Comparison of ENCODE assay signal across 18 cellular contexts in the genomic region with DNA sequence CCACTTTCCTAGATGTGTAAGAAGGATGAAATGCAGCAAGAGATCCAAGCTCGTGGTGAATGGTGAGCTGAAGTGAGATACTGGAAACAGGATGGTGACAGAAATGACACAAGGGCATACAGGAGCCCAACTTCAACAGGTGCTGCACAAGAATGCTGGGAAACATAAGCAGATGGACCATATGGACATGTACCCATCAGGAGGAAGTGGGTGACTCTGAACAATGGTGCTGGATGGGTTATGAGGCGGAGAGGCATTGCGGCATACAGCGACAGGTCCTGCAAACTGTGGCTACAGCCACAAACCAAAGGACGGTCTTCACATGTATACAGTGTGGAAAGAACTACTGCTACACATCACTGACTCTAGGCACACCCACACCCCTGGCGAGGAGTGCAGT.
A peak's percentile ranks its signal among the peaks of the same experiment; 100 is the strongest.
DNase-seq lines count a peak whose midpoint lies in the region; ATAC-seq, FAIRE-seq and TF ChIP-seq lines count a peak whose summit lies in the region.
"Had no signal": no experiment of that assay in that cellular context is flagged by ENCODE, and none has a peak within 500 bp of the region (broad histone marks: within the 10 kb centered on the region; RNA-seq: fewer than 3 reads in every experiment).

No MANE protein-coding gene starts in this region.

- peak overlapping the region; percentile 11 for H3K27ac Mint-ChIP-seq in activated naive CD4-positive, alpha-beta T cell treated with anti-CD3 and anti-CD28 coated beads for 36 hours
- no peak overlapping the region for H3K27ac Mint-ChIP-seq in endodermal cell
- H3K27ac Mint-ChIP-seq: CD8-positive, alpha-beta memory T cell had no signal

- FAIRE-seq in urothelium cell line (lab: Jason Lieb, UNC) = peak; percentile 74
- FAIRE-seq: H54 had no signal

- H3K9me3 Mint-ChIP-seq in activated naive CD4-positive, alpha-beta T cell treated with anti-CD3 and anti-CD28 coated beads for 36 hours = peaks cover 4% of the 10 kb centered on the region
- peaks cover 37% of the 10 kb centered on the region for H3K9me3 Mint-ChIP-seq in endodermal cell
- H3K9me3 Mint-ChIP-seq: CD8-positive, alpha-beta memory T cell had no signal

- DNase-seq in activated naive CD4-positive, alpha-beta T cell treated with anti-CD3 and anti-CD28 coated beads for 36 hours = no peak
- DNase-seq in activated naive CD4-positive, alpha-beta T cell treated with Interleukin-2 at 50 U/mL for 16 hours = no peak
- DNase-seq in left ventricle myocardium superior (no peak), left cardiac atrium (no peak), endodermal cell (no peak), urothelium cell line (ENCODE audit: low spot score) (no peak), DMS 273 treated with DMSO at 0.1 percent for 48 hours (lab: John Stamatoyannopoulos, UW) (no peak)
- DNase-seq: 8988T; AML-193; Caco-2; CD8-positive, alpha-beta memory T cell; DMS53; GF-D8; GM23248 had no signal

- ATAC-seq in left ventricle myocardium superior = peak; percentile 21
- no peak for ATAC-seq in left cardiac atrium
- no peak for ATAC-seq in GM19397 (IDR thresholded peaks at IDR 0.05; ENCODE audit: unreplicated experiment)
- ATAC-seq: HCT116 had no signal

- TF ChIP-seq CTCF in endodermal cell (conservative IDR thresholded peaks at IDR 0.05) = no peak

- whole genome bisulfite sequencing in endodermal cell (ENCODE audit: insufficient coverage in 1 of 2, insufficient read length in 1 of 2), 2 experiments = 96 to 100% methylated on average over 1 to 6 of the region's 6 CpGs

- H3K36me3 ChIP-seq in endodermal cell (ENCODE audit: control insufficient read depth, insufficient read depth, low read length) = peaks cover 59% of the 10 kb centered on the region

- H3K36me3 Mint-ChIP-seq in activated naive CD4-positive, alpha-beta T cell treated with anti-CD3 and anti-CD28 coated beads for 36 hours (ENCODE audit: low read depth) = peaks cover 43% of the 10 kb centered on the region
- H3K36me3 Mint-ChIP-seq in endodermal cell (ENCODE audit: low read depth) = peaks cover 53% of the 10 kb centered on the region

- H3K9me3 ChIP-seq in endodermal cell (ENCODE audit: control insufficient read depth, low read length) = peaks cover 33% of the 10 kb centered on the region
- H3K9me3 ChIP-seq: Caco-2 had no signal

- CTCF ChIA-PET in activated naive CD4-positive, alpha-beta T cell treated with anti-CD3 and anti-CD28 coated beads for 36 hours (lab: Charles Lee) = no interaction called here

- H3K9ac ChIP-seq in endodermal cell (ENCODE audit: extremely low read depth, low read length, poor library complexity, severe bottlenecking) = no peak overlapping the region
- H3K9ac ChIP-seq: BLaER1, GM23248 had no signal

- peak overlapping the region; percentile 8 for H3K4me3 ChIP-seq in endodermal cell (ENCODE audit: low read length)
- H3K4me3 ChIP-seq: BLaER1, GM23248 had no signal

- no peaks in the 10 kb centered on the region for H3K27me3 Mint-ChIP-seq in activated naive CD4-positive, alpha-beta T cell treated with anti-CD3 and anti-CD28 coated beads for 36 hours (ENCODE audit: low read depth)
- H3K27me3 Mint-ChIP-seq in endodermal cell (ENCODE audit: insufficient read depth) = no peaks in the 10 kb centered on the region
- H3K27me3 Mint-ChIP-seq: CD8-positive, alpha-beta memory T cell had no signal

- H3K4me3 Mint-ChIP-seq in activated naive CD4-positive, alpha-beta T cell treated with anti-CD3 and anti-CD28 coated beads for 36 hours = no peak overlapping the region
- H3K4me3 Mint-ChIP-seq in endodermal cell = no peak overlapping the region
- H3K4me3 Mint-ChIP-seq: CD8-positive, alpha-beta memory T cell had no signal

- no peaks in the 10 kb centered on the region for H3K4me1 Mint-ChIP-seq in activated naive CD4-positive, alpha-beta T cell treated with anti-CD3 and anti-CD28 coated beads for 36 hours (ENCODE audit: low read depth)
- H3K4me1 Mint-ChIP-seq in endodermal cell = no peaks in the 10 kb centered on the region

- no peak overlapping the region for H3K27ac ChIP-seq in endodermal cell (ENCODE audit: low read depth, low read length)
- H3K27ac ChIP-seq: BLaER1, GM23248 had no signal

- intact Hi-C loops in activated naive CD4-positive, alpha-beta T cell treated with anti-CD3 and anti-CD28 coated beads for 36 hours (cut with micrococcal nuclease) = no loop called here
- intact Hi-C loops in left ventricle myocardium superior (cut with micrococcal nuclease) (no loop called here), left cardiac atrium (cut with DNase I) (no loop called here)

- H3K4me1 ChIP-seq in endodermal cell (ENCODE audit: control insufficient read depth, insufficient read depth, low read length) = no peaks in the 10 kb centered on the region
- H3K4me1 ChIP-seq: Caco-2 had no signal

- no peaks in the 10 kb centered on the region for H3K27me3 ChIP-seq in endodermal cell (ENCODE audit: control insufficient read depth, insufficient read depth, low read length, poor library complexity, severe bottlenecking)
- H3K27me3 ChIP-seq: BLaER1 had no signal
